ENCODE assay signal across 1 cellular context in genomic region chr17:78908426-78908825, GRCh38.
TF ChIP-seq lines count a peak whose summit lies in the region.

No MANE protein-coding gene starts in this region.

TF ChIP-seq in HepG2, 621 proteins besides CTCF, POLR2A, EP300 and RAD21:
- 0 out of 2 replicates have a peak, but pooled peaks have one; percentile 9 for TF ChIP-seq ELF3 (CRISPR knock-in tag; IDR thresholded peaks at IDR 0.05)
- no peak for TF ChIP-seq FOXA1 (IDR thresholded peaks at IDR 0.05)
- peak; percentile 71 for TF ChIP-seq FOXA1 (CRISPR knock-in tag; IDR thresholded peaks at IDR 0.05)
- TF ChIP-seq PATZ1 (CRISPR knock-in tag; IDR thresholded peaks at IDR 0.05): 0 out of 2 replicates have a peak, but pooled peaks have one; percentile 20
- TF ChIP-seq FOXA3 (CRISPR knock-in tag; IDR thresholded peaks at IDR 0.05): peak; percentile 60
- TF ChIP-seq ZNF281 (CRISPR knock-in tag; IDR thresholded peaks at IDR 0.05; ENCODE audit: borderline replicate concordance): peak; percentile 61; the same call in 1 of the 2 replicates
- TF ChIP-seq GFI1 (CRISPR knock-in tag; IDR thresholded peaks at IDR 0.05; ENCODE audit: borderline replicate concordance): 0 out of 2 replicates have a peak, but pooled peaks have one; percentile 26
- TF ChIP-seq ZBTB1 (CRISPR knock-in tag; IDR thresholded peaks at IDR 0.05; ENCODE audit: borderline replicate concordance): no peak
- TF ChIP-seq FOSL2 (CRISPR knock-in tag; IDR thresholded peaks at IDR 0.05): peak; percentile 40; the same call in 1 of the 2 replicates
- no peak for TF ChIP-seq ETV6 (CRISPR knock-in tag; conservative IDR thresholded peaks at IDR 0.05)
TF ChIP-seq in HepG2: peak in this region for 7.
